In the genomic region with DNA sequence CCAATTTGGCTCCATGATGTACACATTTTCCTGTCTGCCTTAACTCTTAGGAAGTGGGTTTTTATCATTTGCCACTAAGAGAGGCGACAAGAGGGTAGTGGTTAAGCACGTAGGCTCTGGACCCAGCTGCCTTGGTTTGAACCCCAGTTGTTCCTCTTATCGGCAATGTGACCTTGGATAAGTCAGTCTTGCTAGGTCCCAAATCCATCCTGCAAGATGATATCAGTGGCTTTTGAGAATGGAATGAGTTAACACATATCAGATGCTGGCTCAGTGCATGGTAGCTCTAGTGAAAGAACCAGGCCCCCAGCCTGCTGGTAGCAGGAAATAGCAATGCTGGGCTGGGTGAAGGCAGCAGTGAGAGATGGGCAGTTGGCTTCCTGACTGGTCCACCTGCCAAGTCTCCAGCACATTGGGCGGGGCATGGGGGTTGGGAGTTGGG, we compare ENCODE assay signal across 10 cellular contexts.
DNase-seq lines count a peak whose midpoint lies in the region; ATAC-seq and TF ChIP-seq lines count a peak whose summit lies in the region.
"Had no signal": no experiment of that assay in that cellular context is flagged by ENCODE, and none has a peak within 500 bp of the region (broad histone marks: within the 10 kb centered on the region; RNA-seq: fewer than 3 reads in every experiment).

No MANE protein-coding gene starts in this region.

- POLR2A ChIA-PET in A673 (lab: Charles Lee; ENCODE audit: low non-redundant PET) = no interaction called here

- intact Hi-C loops in colonic mucosa (cut with DNase I) = no loop called here
- intact Hi-C loops in stomach (cut with DNase I; ENCODE audit: low total_unique reads) = no loop called here
- intact Hi-C loops in A673 (cut with micrococcal nuclease; ENCODE audit: unreplicated experiment) = no loop called here

- H3K36me3 ChIP-seq in colonic mucosa (no peaks in the 10 kb centered on the region), stomach (peaks cover 7 to 23% (median 16%) of the 10 kb centered on the region in 4 donors), A673 (ENCODE audit: insufficient read depth, low read length, poor library complexity, severe bottlenecking) (no peaks in the 10 kb centered on the region)

- H3K9ac ChIP-seq in colonic mucosa (ENCODE audit: low read depth in 2 of 2, low read length in 2 of 2) = no peak overlapping the region

- peaks cover 6% of the 10 kb centered on the region for H3K4me1 ChIP-seq in colonic mucosa
- H3K4me1 ChIP-seq in stomach = peaks cover 11 to 69% (median 24%) of the 10 kb centered on the region in 4 donors
- H3K4me1 ChIP-seq in A673 (ENCODE audit: insufficient read depth, low read length, poor library complexity, severe bottlenecking) = no peaks in the 10 kb centered on the region

- TF ChIP-seq POLR2A in stomach (IDR thresholded peaks at IDR 0.05) = no peak

- WGBS in stomach, 5 donors = 60 to 87% (median 81%) methylated on average over 4 of the region's 4 CpGs

- H3K9me3 ChIP-seq in colonic mucosa (no peaks in the 10 kb centered on the region), stomach (no peaks in the 10 kb centered on the region), A673 (ENCODE audit: low read depth, low read length, poor library complexity, severe bottlenecking) (no peaks in the 10 kb centered on the region)
- H3K9me3 ChIP-seq: body of pancreas had no signal

- no peak for TF ChIP-seq EP300 in stomach (IDR thresholded peaks at IDR 0.05)

- TF ChIP-seq CTCF in colonic mucosa (IDR thresholded peaks at IDR 0.05) (no peak), stomach (IDR thresholded peaks at IDR 0.05) (no peak), A673 (conservative IDR thresholded peaks at IDR 0.05; ENCODE audit: low read depth, low read length) (no peak)

- CTCF ChIA-PET in A673 (lab: Charles Lee) = no interaction called here

- H3K27ac ChIP-seq in colonic mucosa (peak overlapping the region; percentile 52), stomach (peak overlapping the region in 3 of 5 donors; percentile 47 to 77 (median 59)), A673 (ENCODE audit: low read depth, low read length, poor library complexity, severe bottlenecking) (no peak overlapping the region)

- peak; percentile 18 for DNase-seq in activated effector memory CD4-positive, alpha-beta T cell treated with Interleukin-2 at 50 U/mL for 16 hours
- no peak for DNase-seq in activated effector memory CD4-positive, alpha-beta T cell treated with anti-CD3 and anti-CD28 coated beads, Interleukin-2, amount 50 U/mL, for 16 hours
- DNase-seq in SKM-1 (lab: John Stamatoyannopoulos, UW; ENCODE audit: unreplicated experiment) (peak; percentile 61), colonic mucosa (no peak), stomach (no peak), A673 (ENCODE audit: low spot score) (no peak), middle frontal gyrus (ENCODE audit: extremely low spot score, low spot score) (no peak)
- DNase-seq: NCI-H345 had no signal

- no peak for ATAC-seq in HG03039 (IDR thresholded peaks at IDR 0.05; ENCODE audit: unreplicated experiment)
- ATAC-seq: body of pancreas had no signal

- BruUV-seq in A673 (replicated peaks; lab: Mats Ljungman, UMichigan) = no TSS peak

- no peak overlapping the region for H3K4me3 ChIP-seq in colonic mucosa
- no peak overlapping the region for H3K4me3 ChIP-seq in stomach
- no peak overlapping the region for H3K4me3 ChIP-seq in A673 (ENCODE audit: low read depth, low read length, poor library complexity, severe bottlenecking)
- H3K4me3 ChIP-seq: body of pancreas had no signal

- H3K27me3 ChIP-seq in colonic mucosa (no peaks in the 10 kb centered on the region), stomach (no peaks in the 10 kb centered on the region), A673 (replicated peaks; ENCODE audit: insufficient read depth, low read depth, low read length, poor library complexity) (no peaks in the 10 kb centered on the region)
- H3K27me3 ChIP-seq: body of pancreas had no signal

Comparison
In these comparisons a context has a peak if more than half of its experiments do, and no peak if none do; other contexts are left out.
1. DNase-seq: peak in activated effector memory CD4-positive, alpha-beta T cell treated with Interleukin-2 at 50 U/mL for 16 hours (single experiment) and SKM-1 (single experiment); none in activated effector memory CD4-positive, alpha-beta T cell treated with anti-CD3 and anti-CD28 coated beads, Interleukin-2, amount 50 U/mL, for 16 hours (single experiment), colonic mucosa (single experiment), stomach (single experiment), A673 (single experiment) and middle frontal gyrus (single experiment).